In the genomic region with DNA sequence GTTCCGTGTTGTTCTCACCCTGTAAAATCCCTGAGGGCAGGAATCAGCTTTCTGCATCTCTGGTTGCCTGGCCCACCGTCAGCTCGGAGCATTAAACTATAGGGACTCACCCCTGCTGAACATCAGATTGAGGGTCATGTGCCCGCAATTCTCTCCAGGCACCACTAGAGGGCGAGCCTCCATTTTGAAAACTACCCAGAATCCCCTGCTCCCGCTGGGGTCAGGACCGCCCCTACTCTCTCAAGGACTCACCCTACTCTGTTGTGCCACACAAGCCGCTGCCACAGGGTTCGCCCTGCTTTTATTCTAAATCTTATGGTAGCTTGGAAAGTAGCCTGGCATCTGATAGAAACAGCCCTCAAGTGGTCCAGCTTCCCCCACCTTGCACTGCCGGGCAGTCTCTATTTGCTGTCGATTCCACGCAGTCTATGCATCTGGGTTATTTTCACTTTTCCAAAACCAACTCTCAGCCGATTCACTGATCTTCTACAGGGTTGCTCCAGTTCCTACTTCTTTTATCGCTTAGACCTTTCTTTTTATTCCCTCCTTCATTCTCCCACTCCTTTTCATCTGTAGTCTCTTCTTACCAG, we compare ENCODE assay signal across 8 cellular contexts.
DNase-seq lines count a peak whose midpoint lies in the region; ATAC-seq and TF ChIP-seq lines count a peak whose summit lies in the region.

No MANE protein-coding gene starts in this region.

- no peaks in the 10 kb centered on the region for H3K9me3 ChIP-seq in right atrium auricular region
- no peaks in the 10 kb centered on the region for H3K9me3 ChIP-seq in RWPE2 (ENCODE audit: severe bottlenecking)

- H3K36me3 ChIP-seq in right atrium auricular region (no peaks in the 10 kb centered on the region), RWPE2 (ENCODE audit: low read depth) (no peaks in the 10 kb centered on the region)

- peak; percentile 42 to 64 for TF ChIP-seq CTCF in right atrium auricular region (IDR thresholded peaks at IDR 0.05)
- TF ChIP-seq CTCF in RWPE2 (IDR thresholded peaks at IDR 0.05; ENCODE audit: poor library complexity, severe bottlenecking): peak; percentile 62
- peak; percentile 61 for TF ChIP-seq CTCF in fibroblast of pulmonary artery (IDR thresholded peaks at IDR 0.05; ENCODE audit: low read length, missing control alignments)

- no peak overlapping the region for H3K27ac ChIP-seq in right atrium auricular region
- no peak overlapping the region for H3K27ac ChIP-seq in RWPE2 (ENCODE audit: poor library complexity, severe bottlenecking)

- H3K4me3 ChIP-seq in right atrium auricular region: no peak overlapping the region
- no peak overlapping the region for H3K4me3 ChIP-seq in RWPE2 (ENCODE audit: severe bottlenecking)
- no peak overlapping the region for H3K4me3 ChIP-seq in fibroblast of pulmonary artery (replicated peaks; ENCODE audit: low read depth, low read length)

- ATAC-seq in left cardiac atrium: no peak
- ATAC-seq in HG02885 (IDR thresholded peaks at IDR 0.05; ENCODE audit: poor library complexity, unreplicated experiment): peak; percentile 87
- ATAC-seq in RWPE2 (ENCODE audit: low read depth): no peak

- no peak for DNase-seq in right atrium auricular region (ENCODE audit: low spot score)
- DNase-seq in left cardiac atrium: no peak
- no peak for DNase-seq in RWPE2 (ENCODE audit: low spot score)
- DNase-seq in fibroblast of pulmonary artery (ENCODE audit: low read depth): peak; percentile 25
- DNase-seq in stimulated activated CD8-positive, alpha-beta memory T cell treated with anti-CD3 and anti-CD28 coated beads, Interleukin-15, amount 100 ng/mL, for 48 hours (ENCODE audit: low read depth in 2 of 2): peak; percentile 5 to 8
- no peak for DNase-seq in amniotic stem cell (lab: John Stamatoyannopoulos, UW)
- DNase-seq in NOMO-1 treated with dmso at 0.1 percent for 144 hours (lab: John Stamatoyannopoulos, UW; ENCODE audit: unreplicated experiment): no peak

- no peaks in the 10 kb centered on the region for H3K27me3 ChIP-seq in right atrium auricular region
- no peaks in the 10 kb centered on the region for H3K27me3 ChIP-seq in RWPE2 (ENCODE audit: insufficient read depth, poor library complexity, severe bottlenecking)

- no peaks in the 10 kb centered on the region for H3K4me1 ChIP-seq in right atrium auricular region
- H3K4me1 ChIP-seq in RWPE2 (ENCODE audit: insufficient read depth, poor library complexity, severe bottlenecking): no peaks in the 10 kb centered on the region

- intact Hi-C loops in left cardiac atrium (cut with DNase I): loop anchor here in 1 of 2 donors (10.0 kb wide), 1 partner anchor 316 kb away; no protein-coding TSS in a partner anchor

Comparison
In these comparisons a context has a peak if more than half of its experiments do, and no peak if none do; other contexts are left out.
1. DNase-seq: peak in fibroblast of pulmonary artery (single experiment) and stimulated activated CD8-positive, alpha-beta memory T cell treated with anti-CD3 and anti-CD28 coated beads, Interleukin-15, amount 100 ng/mL, for 48 hours (2 of 2); none in right atrium auricular region (single experiment), left cardiac atrium (single experiment), RWPE2 (single experiment), amniotic stem cell (single experiment) and NOMO-1 treated with dmso at 0.1 percent for 144 hours (single experiment).
2. Peak in every context shown above with its lines, with median percentiles within 50 percentile points of each other: CTCF ChIP-seq.